ENCODE assay signal across 1 cellular context in the genomic region with DNA sequence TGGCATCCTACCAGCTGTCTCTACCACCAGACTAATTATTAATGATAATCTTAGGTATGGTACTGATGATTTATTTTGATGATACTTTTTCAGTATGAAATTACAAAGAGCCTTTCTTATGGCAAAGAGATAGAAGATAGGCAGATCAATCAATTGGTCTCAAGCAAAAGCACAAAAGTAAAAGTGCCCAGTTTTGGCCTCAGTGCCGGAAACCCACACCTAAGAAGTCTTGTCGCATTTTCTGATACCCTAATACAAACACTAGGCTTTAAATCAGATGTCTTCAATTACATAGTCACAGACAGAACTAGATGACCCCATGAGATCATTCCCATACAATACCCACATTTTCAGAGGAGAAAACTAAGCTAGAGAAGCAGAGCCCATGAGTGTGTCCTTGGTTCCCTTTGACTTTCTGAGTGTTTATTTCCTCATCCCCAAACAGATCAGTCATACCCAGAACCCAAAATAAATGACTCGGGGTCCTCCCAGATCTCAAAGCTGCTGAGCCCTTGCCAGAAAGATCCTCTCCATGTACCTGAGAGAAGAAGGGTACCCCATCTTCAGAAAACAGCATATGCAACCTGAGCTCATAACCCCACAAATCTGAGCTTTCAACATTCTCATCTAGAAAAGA.
TF ChIP-seq lines count a peak whose summit lies in the region.

No MANE protein-coding gene starts in this region.

TF ChIP-seq in GM12878, 131 proteins besides CTCF, POLR2A, EP300 and RAD21 (continued from another document):
- TF ChIP-seq, protein P1, sequence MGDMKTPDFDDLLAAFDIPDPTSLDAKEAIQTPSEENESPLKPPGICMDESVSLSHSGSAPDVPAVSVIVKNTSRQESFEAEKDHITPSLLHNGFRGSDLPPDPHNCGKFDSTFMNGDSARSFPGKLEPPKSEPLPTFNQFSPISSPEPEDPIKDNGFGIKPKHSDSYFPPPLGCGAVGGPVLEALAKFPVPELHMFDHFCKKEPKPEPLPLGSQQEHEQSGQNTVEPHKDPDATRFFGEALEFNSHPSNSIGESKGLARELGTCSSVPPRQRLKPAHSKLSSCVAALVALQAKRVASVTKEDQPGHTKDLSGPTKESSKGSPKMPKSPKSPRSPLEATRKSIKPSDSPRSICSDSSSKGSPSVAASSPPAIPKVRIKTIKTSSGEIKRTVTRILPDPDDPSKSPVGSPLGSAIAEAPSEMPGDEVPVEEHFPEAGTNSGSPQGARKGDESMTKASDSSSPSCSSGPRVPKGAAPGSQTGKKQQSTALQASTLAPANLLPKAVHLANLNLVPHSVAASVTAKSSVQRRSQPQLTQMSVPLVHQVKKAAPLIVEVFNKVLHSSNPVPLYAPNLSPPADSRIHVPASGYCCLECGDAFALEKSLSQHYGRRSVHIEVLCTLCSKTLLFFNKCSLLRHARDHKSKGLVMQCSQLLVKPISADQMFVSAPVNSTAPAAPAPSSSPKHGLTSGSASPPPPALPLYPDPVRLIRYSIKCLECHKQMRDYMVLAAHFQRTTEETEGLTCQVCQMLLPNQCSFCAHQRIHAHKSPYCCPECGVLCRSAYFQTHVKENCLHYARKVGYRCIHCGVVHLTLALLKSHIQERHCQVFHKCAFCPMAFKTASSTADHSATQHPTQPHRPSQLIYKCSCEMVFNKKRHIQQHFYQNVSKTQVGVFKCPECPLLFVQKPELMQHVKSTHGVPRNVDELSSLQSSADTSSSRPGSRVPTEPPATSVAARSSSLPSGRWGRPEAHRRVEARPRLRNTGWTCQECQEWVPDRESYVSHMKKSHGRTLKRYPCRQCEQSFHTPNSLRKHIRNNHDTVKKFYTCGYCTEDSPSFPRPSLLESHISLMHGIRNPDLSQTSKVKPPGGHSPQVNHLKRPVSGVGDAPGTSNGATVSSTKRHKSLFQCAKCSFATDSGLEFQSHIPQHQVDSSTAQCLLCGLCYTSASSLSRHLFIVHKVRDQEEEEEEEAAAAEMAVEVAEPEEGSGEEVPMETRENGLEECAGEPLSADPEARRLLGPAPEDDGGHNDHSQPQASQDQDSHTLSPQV (IDR thresholded peaks at IDR 0.05): no peak
- 0 out of 2 replicates have a peak, but pooled peaks have one; percentile 14 for TF ChIP-seq EED (IDR thresholded peaks at IDR 0.05; ENCODE audit: low read depth)
- TF ChIP-seq CREM (IDR thresholded peaks at IDR 0.05; ENCODE audit: low read depth): no peak
- TF ChIP-seq, protein P2, sequence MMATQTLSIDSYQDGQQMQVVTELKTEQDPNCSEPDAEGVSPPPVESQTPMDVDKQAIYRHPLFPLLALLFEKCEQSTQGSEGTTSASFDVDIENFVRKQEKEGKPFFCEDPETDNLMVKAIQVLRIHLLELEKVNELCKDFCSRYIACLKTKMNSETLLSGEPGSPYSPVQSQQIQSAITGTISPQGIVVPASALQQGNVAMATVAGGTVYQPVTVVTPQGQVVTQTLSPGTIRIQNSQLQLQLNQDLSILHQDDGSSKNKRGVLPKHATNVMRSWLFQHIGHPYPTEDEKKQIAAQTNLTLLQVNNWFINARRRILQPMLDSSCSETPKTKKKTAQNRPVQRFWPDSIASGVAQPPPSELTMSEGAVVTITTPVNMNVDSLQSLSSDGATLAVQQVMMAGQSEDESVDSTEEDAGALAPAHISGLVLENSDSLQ (IDR thresholded peaks at IDR 0.05): no peak
